In genomic region chr13:73141292-73141771, GRCh38 we compare ENCODE assay signal across 15 cellular contexts.
DNase-seq lines count a peak whose midpoint lies in the region; ATAC-seq, FAIRE-seq and TF ChIP-seq lines count a peak whose summit lies in the region.
"Had no signal": no experiment of that assay in that cellular context is flagged by ENCODE, and none has a peak within 500 bp of the region (broad histone marks: within the 10 kb centered on the region; RNA-seq: fewer than 3 reads in every experiment).

No MANE protein-coding gene starts in this region.

- DNase-seq in cardiac muscle cell (ENCODE audit: low read depth in 1 of 2, low spot score in 1 of 2) = peak; percentile 16 to 42
- DNase-seq in heart left ventricle = no peak
- peak; percentile 14 to 56 for DNase-seq in cardiac fibroblast (ENCODE audit: low read depth in 2 of 2)
- no peak for DNase-seq in GM19240 (ENCODE audit: insufficient read length, low spot score)
- DNase-seq in GDM1 (lab: John Stamatoyannopoulos, UW) = no peak
- no peak for DNase-seq in RCC 7860 (ENCODE audit: low spot score)
- DNase-seq in NAMALWA (ENCODE audit: low spot score) = no peak
- DNase-seq: activated CD4-positive, alpha-beta T cell treated with anti-CD3 and anti-CD28 coated beads, Interleukin-2, amount 50 U/mL, for 1 hour; activated gamma-delta T cell; left cardiac atrium; T-cell; tibial artery had no signal

- TF ChIP-seq CTCF in cardiac muscle cell (IDR thresholded peaks at IDR 0.05; ENCODE audit: low read depth, low read length) = no peak
- TF ChIP-seq CTCF in heart left ventricle (IDR thresholded peaks at IDR 0.05) = no peak
- no peak for TF ChIP-seq CTCF in cardiac fibroblast (IDR thresholded peaks at IDR 0.05; ENCODE audit: low read depth, low read length)

- no peak for FAIRE-seq in RCC 7860 (lab: Jason Lieb, UNC)
- FAIRE-seq: colon had no signal

- H3K27me3 ChIP-seq in cardiac muscle cell (no peaks in the 10 kb centered on the region), heart left ventricle (no peaks in the 10 kb centered on the region), mucosa of stomach (ENCODE audit: control insufficient read depth, insufficient read depth, low read length) (no peaks in the 10 kb centered on the region)
- H3K27me3 ChIP-seq: tibial artery had no signal

- peak overlapping the region; percentile 48 for H3K9ac ChIP-seq in mucosa of stomach (ENCODE audit: low read length)

- peak overlapping the region; percentile 48 for H3K27ac ChIP-seq in cardiac muscle cell
- no peak overlapping the region for H3K27ac ChIP-seq in heart left ventricle
- H3K27ac ChIP-seq: prostate gland, tibial artery had no signal

- 31 to 50% (median 40%) methylated on average over 4 of the region's 4 CpGs for WGBS in heart left ventricle, 4 donors

- H3K36me3 ChIP-seq in cardiac muscle cell (no peaks in the 10 kb centered on the region), heart left ventricle (no peaks in the 10 kb centered on the region), mucosa of stomach (ENCODE audit: control insufficient read depth, insufficient read depth, low read length) (no peaks in the 10 kb centered on the region)
- H3K36me3 ChIP-seq: prostate gland, tibial artery had no signal

- H3K4me3 ChIP-seq in cardiac muscle cell (no peak overlapping the region), heart left ventricle (peak overlapping the region in 4 of 12 donors; percentile 5 to 7 (median 6)), cardiac fibroblast (replicated peaks in 1 of 2; ENCODE audit: low read depth in 2 of 2, low read length in 2 of 2) (peak overlapping the region in 1 of 2 donors; percentile 9), mucosa of stomach (ENCODE audit: low read length) (no peak overlapping the region)
- H3K4me3 ChIP-seq: prostate gland, tibial artery had no signal

- intact Hi-C loops in heart left ventricle (cut with DNase I) = no loop called here

- ATAC-seq in heart left ventricle = no peak
- ATAC-seq: T-cell had no signal

- H3K4me1 ChIP-seq in cardiac muscle cell (ENCODE audit: low read depth) (peaks cover 15% of the 10 kb centered on the region), heart left ventricle (peaks cover 0 to 8% (median 0%) of the 10 kb centered on the region in 12 donors), mucosa of stomach (ENCODE audit: control insufficient read depth, insufficient read depth, low read length) (peaks cover 47% of the 10 kb centered on the region)
- H3K4me1 ChIP-seq: prostate gland had no signal

- TF ChIP-seq POLR2A in heart left ventricle (IDR thresholded peaks at IDR 0.05) = no peak

- no peaks in the 10 kb centered on the region for H3K9me3 ChIP-seq in cardiac muscle cell (ENCODE audit: low read depth)
- no peaks in the 10 kb centered on the region for H3K9me3 ChIP-seq in heart left ventricle
- no peaks in the 10 kb centered on the region for H3K9me3 ChIP-seq in mucosa of stomach (ENCODE audit: control insufficient read depth, low read length)
- H3K9me3 ChIP-seq: prostate gland, tibial artery had no signal

Comparison
In these comparisons a context has a peak if more than half of its experiments do, and no peak if none do; other contexts are left out.
1. DNase-seq: peak in cardiac muscle cell (2 of 2) and cardiac fibroblast (2 of 2); none in heart left ventricle (0 of 5), GM19240 (single experiment), GDM1 (single experiment), RCC 7860 (single experiment) and NAMALWA (single experiment).